ENCODE assay signal across 15 cellular contexts in the genomic region with DNA sequence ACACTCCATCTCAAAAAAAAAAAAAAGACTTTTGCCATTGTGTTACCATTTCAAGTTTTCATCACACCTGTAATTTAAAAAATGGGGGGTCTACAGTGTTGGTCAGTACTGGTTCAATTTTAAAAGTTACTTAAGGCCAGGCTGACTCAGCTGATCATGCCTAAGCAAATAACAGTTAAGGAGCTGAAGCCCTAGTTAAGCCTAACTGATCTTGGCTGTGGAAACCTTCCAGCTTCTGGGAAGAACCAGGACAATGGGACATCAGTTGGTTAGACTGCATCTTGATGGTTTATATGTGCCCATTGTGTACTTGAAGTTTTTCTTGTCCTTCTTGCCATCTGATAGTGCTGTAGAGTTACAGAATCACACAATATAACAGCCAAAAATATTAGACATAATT.
"Had no signal": no experiment of that assay in that cellular context is flagged by ENCODE, and none has a peak within 500 bp of the region (broad histone marks: within the 10 kb centered on the region; RNA-seq: fewer than 3 reads in every experiment).

No MANE protein-coding gene starts in this region.

- ATAC-seq: natural killer cell; stimulated activated naive B cell treated with anti-CD40 and anti-IgM and Interleukin-4, amounts not matched to agents 10 μg/mL and 1 μg/mL and 100 μg/mL, for 72 hours had no signal

- H3K27me3 ChIP-seq: brain microvascular endothelial cell, esophagus squamous epithelium, right atrium auricular region, transverse colon had no signal

- H3K36me3 ChIP-seq: esophagus squamous epithelium, transverse colon had no signal

- H3K27ac ChIP-seq: brain microvascular endothelial cell, esophagus squamous epithelium, right atrium auricular region had no signal

- H3K9me3 ChIP-seq: esophagus squamous epithelium, right atrium auricular region, transverse colon had no signal

- DNase-seq: activated CD4-positive, alpha-beta T cell treated with anti-CD3 and anti-CD28 coated beads, Interleukin-2, amount 10 ng/mL, durations not matched to agents 7 days and 5 days; activated CD8-positive, alpha-beta memory T cell treated with anti-CD3 and anti-CD28 coated beads, Interleukin-2, amount 50 U/mL, for 48 hours; activated naive CD8-positive, alpha-beta T cell treated with anti-CD3 and anti-CD28 coated beads, Interleukin-2, amount 10 ng/mL, durations not matched to agents 7 days and 5 days; brain microvascular endothelial cell; effector CD4-positive, alpha-beta T cell; esophagus squamous epithelium; hypothalamus; mesenchymal stem cell; natural killer cell; stimulated activated CD4-positive, alpha-beta T cell treated with anti-CD3 and anti-CD28 coated beads, Interleukin-15, amount 100 ng/mL, for 24 hours; stimulated activated CD4-positive, alpha-beta T cell treated with anti-CD3 and anti-CD28 coated beads, Interleukin-4, amount 100 ng/mL, for 1 hour; stimulated activated naive B cell treated with anti-CD40 and anti-IgM and Interleukin-4, amounts not matched to agents 10 μg/mL and 1 μg/mL and 100 μg/mL, for 72 hours; transverse colon had no signal

- H3K4me3 ChIP-seq: coronary artery, esophagus squamous epithelium, right atrium auricular region, transverse colon had no signal
